Comparison of ENCODE assay signal across 30 cellular contexts in genomic region chr14:100834441-100835277, GRCh38. TPM values are rescaled to one million over a fixed set of nuclear protein-coding genes. Genes with fewer than 3 reads are reported as not detected.
"Had no signal": no experiment of that assay in that cellular context is flagged by ENCODE, and none has a peak within 500 bp of the region (broad histone marks: within the 10 kb centered on the region; RNA-seq: fewer than 3 reads in every experiment).

No MANE protein-coding gene starts in this region.

- DNase-seq: activated CD4-positive, alpha-beta T cell treated with anti-CD3 and anti-CD28 coated beads for 48 hours; activated CD4-positive, alpha-beta T cell treated with anti-CD3 and anti-CD28 coated beads, Interleukin-2, amount 50 U/mL, for 4 hours; activated CD4-positive, CD25-positive, alpha-beta regulatory T cell treated with anti-CD3 and anti-CD28 coated beads, Interleukin-2, amount 50 U/mL, for 72 hours; activated CD8-positive, alpha-beta memory T cell treated with anti-CD3 and anti-CD28 coated beads, Interleukin-2, amount 10 ng/mL, durations not matched to agents 7 days and 5 days; activated CD8-positive, alpha-beta T cell treated with anti-CD3 and anti-CD28 coated beads, Interleukin-2, amount 10 ng/mL, durations not matched to agents 7 days and 5 days; activated effector memory CD4-positive, alpha-beta T cell treated with Interleukin-2 at 50 U/mL for 16 hours; activated naive CD4-positive, alpha-beta T cell; activated T-cell treated with anti-CD3 and anti-CD28 coated beads, Interleukin-2, amount 50 U/mL, for 24 hours; body of pancreas; MV-4-11; NCI-H1092 treated with DMSO at 0.1 percent for 48 hours; NCI-H1436; NCI-H1694 treated with DMSO at 0.1 percent for 48 hours; NCI-H2029 treated with DMSO at 0.1 percent for 48 hours; NCI-H345; NCI-H510A; NCI-H526 treated with DMSO at 0.1 percent for 48 hours; NCI-H82; OCI-M1; Peyer's patch; SHP77 treated with DMSO at 0.1 percent for 48 hours; T-helper 17 cell; T-helper 9 cell had no signal

- H3K27ac ChIP-seq: ascending aorta, body of pancreas, Peyer's patch, RWPE1 had no signal

- H3K4me3 Mint-ChIP-seq: activated CD8-positive, alpha-beta memory T cell treated with anti-CD3 and anti-CD28 coated beads, Interleukin-2, amount 10 ng/mL, durations not matched to agents 7 days and 5 days; activated CD8-positive, alpha-beta T cell treated with anti-CD3 and anti-CD28 coated beads, Interleukin-2, amount 10 ng/mL, durations not matched to agents 7 days and 5 days; activated naive CD4-positive, alpha-beta T cell treated with anti-CD3 and anti-CD28 coated beads, Interleukin-2, amount 50 U/mL, for 24 hours; activated T-cell treated with anti-CD3 and anti-CD28 coated beads, Interleukin-2, amount 50 U/mL, for 24 hours; activated T-helper 1 cell treated with anti-CD3 and anti-CD28 coated beads, Interleukin-12 subunit alpha, Interleukin-12 subunit beta, Interleukin-2, Interleukin-4 antibody, amounts not matched to agents 30 ng/mL and 10 ng/mL and 1 ng/mL, durations not matched to agents 14 hours and 24 hours and 36 hours; T-helper 17 cell; WTC11 had no signal

- H3K27ac Mint-ChIP-seq: activated CD8-positive, alpha-beta memory T cell treated with anti-CD3 and anti-CD28 coated beads, Interleukin-2, amount 10 ng/mL, durations not matched to agents 7 days and 5 days; activated CD8-positive, alpha-beta T cell treated with anti-CD3 and anti-CD28 coated beads, Interleukin-2, amount 10 ng/mL, durations not matched to agents 7 days and 5 days; activated naive CD4-positive, alpha-beta T cell treated with anti-CD3 and anti-CD28 coated beads, Interleukin-2, amount 50 U/mL, for 24 hours; activated T-cell treated with anti-CD3 and anti-CD28 coated beads, Interleukin-2, amount 50 U/mL, for 24 hours; activated T-helper 1 cell treated with anti-CD3 and anti-CD28 coated beads, Interleukin-12 subunit alpha, Interleukin-12 subunit beta, Interleukin-2, Interleukin-4 antibody, amounts not matched to agents 30 ng/mL and 10 ng/mL and 1 ng/mL, durations not matched to agents 14 hours and 24 hours and 36 hours; T-helper 17 cell; WTC11 had no signal

- H3K36me3 Mint-ChIP-seq: activated CD8-positive, alpha-beta memory T cell treated with anti-CD3 and anti-CD28 coated beads, Interleukin-2, amount 10 ng/mL, durations not matched to agents 7 days and 5 days; activated naive CD4-positive, alpha-beta T cell treated with anti-CD3 and anti-CD28 coated beads, Interleukin-2, amount 50 U/mL, for 24 hours had no signal

- H3K27me3 ChIP-seq: ascending aorta, body of pancreas, Peyer's patch had no signal

- ATAC-seq: activated CD8-positive, alpha-beta memory T cell treated with anti-CD3 and anti-CD28 coated beads, Interleukin-2, amount 10 ng/mL, durations not matched to agents 7 days and 5 days; activated CD8-positive, alpha-beta T cell treated with anti-CD3 and anti-CD28 coated beads, Interleukin-2, amount 10 ng/mL, durations not matched to agents 7 days and 5 days; body of pancreas; K562; T-helper 17 cell had no signal

- H3K27me3 Mint-ChIP-seq: activated CD8-positive, alpha-beta memory T cell treated with anti-CD3 and anti-CD28 coated beads, Interleukin-2, amount 10 ng/mL, durations not matched to agents 7 days and 5 days had no signal

- H3K9me3 Mint-ChIP-seq: activated naive CD4-positive, alpha-beta T cell treated with anti-CD3 and anti-CD28 coated beads, Interleukin-2, amount 50 U/mL, for 24 hours; activated T-cell treated with anti-CD3 and anti-CD28 coated beads, Interleukin-2, amount 50 U/mL, for 24 hours; activated T-helper 1 cell treated with anti-CD3 and anti-CD28 coated beads, Interleukin-12 subunit alpha, Interleukin-12 subunit beta, Interleukin-2, Interleukin-4 antibody, amounts not matched to agents 30 ng/mL and 10 ng/mL and 1 ng/mL, durations not matched to agents 14 hours and 24 hours and 36 hours had no signal

- H3K36me3 ChIP-seq: ascending aorta, Peyer's patch had no signal

- H3K9me3 ChIP-seq: ascending aorta, body of pancreas, Peyer's patch had no signal

- H3K4me3 ChIP-seq: ascending aorta, body of pancreas, K562, Peyer's patch had no signal

- H3K4me1 ChIP-seq: ascending aorta, body of pancreas, Peyer's patch had no signal

- H3K4me1 Mint-ChIP-seq: activated CD8-positive, alpha-beta memory T cell treated with anti-CD3 and anti-CD28 coated beads, Interleukin-2, amount 10 ng/mL, durations not matched to agents 7 days and 5 days; activated naive CD4-positive, alpha-beta T cell treated with anti-CD3 and anti-CD28 coated beads, Interleukin-2, amount 50 U/mL, for 24 hours had no signal

RNA-seq across cellular contexts. Expression of gene MEG3, which starts 8.7 kb away (rescaled TPM):
- total RNA-seq: activated CD8-positive, alpha-beta memory T cell treated with anti-CD3 and anti-CD28 coated beads, Interleukin-2, amount 10 ng/mL, durations not matched to agents 7 days and 5 days; activated CD8-positive, alpha-beta T cell treated with anti-CD3 and anti-CD28 coated beads, Interleukin-2, amount 10 ng/mL, durations not matched to agents 7 days and 5 days; activated T-helper 1 cell treated with anti-CD3 and anti-CD28 coated beads, Interleukin-12 subunit alpha, Interleukin-12 subunit beta, Interleukin-2, Interleukin-4 antibody, amounts not matched to agents 30 ng/mL and 10 ng/mL and 1 ng/mL, durations not matched to agents 14 hours and 24 hours and 36 hours; SK-MEL-5 had no signal
